16 cellular contexts compared by ENCODE assay signal in the genomic region with DNA sequence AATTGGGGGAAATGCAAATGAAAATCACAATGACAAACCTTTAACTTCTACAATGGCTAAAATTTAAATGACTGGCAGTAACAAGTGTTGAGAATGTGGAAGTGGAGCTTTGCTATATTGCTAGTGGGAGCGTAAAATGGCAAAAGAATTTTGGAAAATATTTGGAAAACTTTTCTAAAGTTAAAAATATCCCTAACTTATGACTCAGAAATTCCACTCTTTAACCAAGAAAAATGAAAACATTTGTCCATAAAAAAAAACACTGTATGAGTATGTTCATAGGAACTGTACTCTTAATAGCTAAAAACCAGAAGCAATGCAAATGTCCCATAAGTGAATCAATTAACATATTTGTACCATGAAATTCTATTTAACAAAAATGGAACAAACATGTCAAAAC. TPM values are rescaled to one million over a fixed set of nuclear protein-coding genes. Genes with fewer than 3 reads are reported as not detected.
DNase-seq lines count a peak whose midpoint lies in the region; TF ChIP-seq lines count a peak whose summit lies in the region.
"Had no signal": no experiment of that assay in that cellular context is flagged by ENCODE, and none has a peak within 500 bp of the region (broad histone marks: within the 10 kb centered on the region; RNA-seq: fewer than 3 reads in every experiment).

No MANE protein-coding gene starts in this region.

- H3K79me2 ChIP-seq in GM23248 (ENCODE audit: insufficient read depth) = peaks cover 92% of the 10 kb centered on the region

- WGBS in GM23248 (ENCODE audit: low coverage in 1 of 2, low lambda C conversion rate in 2 of 2, missing lambda C conversion rate in 2 of 2), 2 experiments = 3 to 8% methylated on average over 1 of the region's 1 CpG

- no peaks in the 10 kb centered on the region for H4K20me1 ChIP-seq in GM23248 (ENCODE audit: insufficient read depth)

- DNase-seq in AG20443 (ENCODE audit: low spot score) (peak; percentile 12), GM23248 (peak; percentile 84), astrocyte of the cerebellum (ENCODE audit: low read depth) (peak; percentile 19), myocyte (ENCODE audit: low read depth) (peak; percentile 67), activated gamma-delta T cell treated with Interleukin-2 at 50 U/mL for 16 hours (no peak), NCI-H1092 (lab: John Stamatoyannopoulos, UW) (no peak), LoVo (ENCODE audit: low spot score) (no peak), breast epithelium (ENCODE audit: low spot score in 2 of 2) (no peak)
- DNase-seq: activated CD8-positive, alpha-beta memory T cell treated with anti-CD3 and anti-CD28 coated beads for 24 hours; BE2C; H7; lower lobe of right lung; MV-4-11; WERI-Rb-1 had no signal

- H2AFZ ChIP-seq in GM23248 = no peak overlapping the region

- peaks cover 26% of the 10 kb centered on the region for H3F3A ChIP-seq in GM23248 (ENCODE audit: insufficient read depth)

- H3K4me1 ChIP-seq in GM23248 (ENCODE audit: insufficient read depth) (peaks cover 50% of the 10 kb centered on the region), breast epithelium (peaks cover 0 to 10% of the 10 kb centered on the region in 2 donors)
- H3K4me1 ChIP-seq: BE2C had no signal

- peak overlapping the region; percentile 49 for H3K4me3 ChIP-seq in GM23248
- H3K4me3 ChIP-seq in astrocyte of the cerebellum (ENCODE audit: low read depth, low read length) = no peak overlapping the region
- no peak overlapping the region for H3K4me3 ChIP-seq in breast epithelium
- H3K4me3 ChIP-seq: lower lobe of right lung had no signal

- in situ Hi-C loops in GM23248 (cut with MboI) (no loop called here), astrocyte of the cerebellum (cut with HindIII; ENCODE audit: low sequenced_read_pairs) (no loop called here)

- no peaks in the 10 kb centered on the region for H3K9me2 ChIP-seq in GM23248 (ENCODE audit: insufficient read depth)

- no peaks in the 10 kb centered on the region for H3K27me3 ChIP-seq in GM23248 (replicated peaks; ENCODE audit: insufficient read depth)
- H3K27me3 ChIP-seq in breast epithelium = no peaks in the 10 kb centered on the region
- H3K27me3 ChIP-seq: BE2C had no signal

- intact Hi-C loops in breast epithelium (cut with DNase I; ENCODE audit: low total_unique reads) = no loop called here

- TF ChIP-seq CTCF in astrocyte of the cerebellum (IDR thresholded peaks at IDR 0.05; ENCODE audit: low read depth, low read length, missing control alignments) (no peak), breast epithelium (IDR thresholded peaks at IDR 0.05) (no peak)

- peak overlapping the region; percentile 72 for H3K4me2 ChIP-seq in GM23248 (ENCODE audit: unreplicated experiment)

- H3K27ac ChIP-seq in GM23248 (peak overlapping the region; percentile 74), breast epithelium (no peak overlapping the region)
- H3K27ac ChIP-seq: lower lobe of right lung, WERI-Rb-1 had no signal

- H3K9me3 ChIP-seq in GM23248 (ENCODE audit: low read depth) (no peaks in the 10 kb centered on the region), breast epithelium (no peaks in the 10 kb centered on the region)
- H3K9me3 ChIP-seq: BE2C, lower lobe of right lung had no signal

- H3K9ac ChIP-seq in GM23248 = peak overlapping the region; percentile 27

- TF ChIP-seq POLR2A in breast epithelium (IDR thresholded peaks at IDR 0.05) = no peak

- peaks cover 9% of the 10 kb centered on the region for H3K36me3 ChIP-seq in GM23248 (ENCODE audit: low read depth)
- peaks cover 2% of the 10 kb centered on the region for H3K36me3 ChIP-seq in breast epithelium

RNA-seq across cellular contexts. Expression of a gene that starts 3.6 kb away (rescaled TPM):
- 38.2 and 45.8 TPM in 2 replicates for total RNA-seq in GM23248 (2014; rRNA removed; shearing (Covaris generic))
- polyA plus RNA-seq in GM23248 (2016; fragmentation: Nextera tagmentation; extraction: Ambion mirVana) = 29.2 and 35.2 TPM in 2 replicates
- total RNA-seq in myocyte (38.0 and 50.1 TPM in 2 replicates), breast epithelium (10 to 100 TPM; 46.9 to 82.3 (median 57.0) TPM)
- 17.1 TPM for polyA plus RNA-seq in myocyte (2012)

RNA-seq across cellular contexts. Expression of a gene that starts 4.0 kb away (rescaled TPM):
- 45.5 and 45.9 TPM in 2 replicates for total RNA-seq in GM23248 (2014; rRNA removed; shearing (Covaris generic))
- 101 and 103 TPM in 2 replicates for polyA plus RNA-seq in GM23248 (2016; fragmentation: Nextera tagmentation; extraction: Ambion mirVana)
- total RNA-seq in myocyte = 32.5 and 43.9 TPM in 2 replicates
- 27.4 TPM for polyA plus RNA-seq in myocyte (2012)
- total RNA-seq in breast epithelium = 10 to 100 TPM; 25.3 to 34.4 (median 28.2) TPM

RNA-seq across cellular contexts. Expression of a gene that starts 56.2 kb away (rescaled TPM):
- not detected in 2 replicates for total RNA-seq in GM23248 (2014; rRNA removed; shearing (Covaris generic))
- polyA plus RNA-seq in GM23248 (2016; fragmentation: Nextera tagmentation; extraction: Ambion mirVana) = 0.32 TPM in 1 of 2 replicates, not detected in the other
- total RNA-seq in myocyte (not detected in 2 replicates), breast epithelium (not detected)
- 0.05 TPM for polyA plus RNA-seq in myocyte (2012)
- total RNA-seq: cardiac septum, H7, lower lobe of right lung had no signal
- polyA plus RNA-seq: neural cell had no signal

Comparison
In these comparisons a context has a peak if more than half of its experiments do, and no peak if none do; other contexts are left out.
1. DNase-seq: peak in AG20443 (single experiment), GM23248 (single experiment), astrocyte of the cerebellum (single experiment) and myocyte (single experiment); none in activated gamma-delta T cell treated with Interleukin-2 at 50 U/mL for 16 hours (single experiment), NCI-H1092 (single experiment), LoVo (single experiment) and breast epithelium (0 of 2).